Comparison of ENCODE assay signal across 12 cellular contexts in genomic region chr2:131425191-131426021, GRCh38. TPM values are rescaled to one million over a fixed set of nuclear protein-coding genes. Genes with fewer than 3 reads are reported as not detected.
DNase-seq lines count a peak whose midpoint lies in the region; ATAC-seq and TF ChIP-seq lines count a peak whose summit lies in the region.
"Had no signal": no experiment of that assay in that cellular context is flagged by ENCODE, and none has a peak within 500 bp of the region (broad histone marks: within the 10 kb centered on the region; RNA-seq: fewer than 3 reads in every experiment).

No MANE protein-coding gene starts in this region.

- H3K4me1 ChIP-seq in SK-N-SH (ENCODE audit: control insufficient read depth in 1 of 2, insufficient read depth in 2 of 2, low read depth in 1 of 2, low read length in 1 of 2) (no peaks in the 10 kb centered on the region), foreskin keratinocyte (no peaks in the 10 kb centered on the region), BE2C (no peaks in the 10 kb centered on the region)

- H3K27me3 ChIP-seq in SK-N-SH (ENCODE audit: insufficient read depth) (peaks cover 42% of the 10 kb centered on the region), foreskin keratinocyte (peaks cover 79% of the 10 kb centered on the region), BE2C (peaks cover 32% of the 10 kb centered on the region)

- no peaks in the 10 kb centered on the region for H3K9me2 ChIP-seq in SK-N-SH

- H3K27ac ChIP-seq in SK-N-SH (ENCODE audit: low read depth in 2 of 2, low read length in 1 of 2) (no peak overlapping the region), foreskin keratinocyte (no peak overlapping the region)

- H3K4me3 Mint-ChIP-seq in progenitor cell of endocrine pancreas (ENCODE audit: low read depth) = peak overlapping the region; percentile 56

- H3F3A ChIP-seq in SK-N-SH (replicated peaks; ENCODE audit: insufficient read depth) = no peaks in the 10 kb centered on the region

- H3K27ac Mint-ChIP-seq in progenitor cell of endocrine pancreas = no peak overlapping the region

- H3K4me3 ChIP-seq in SK-N-SH (ENCODE audit: low read depth in 2 of 2, low read length in 1 of 2) (peak overlapping the region in 1 of 2 experiments; percentile 35; a peak in 2 of 4 replicates), BE2C (ENCODE audit: low read depth, low read length) (no peak overlapping the region)

- CTCF ChIA-PET in SK-N-SH (lab: Yijun Ruan, JAX) = interaction anchor here (1.7 to 5.3 kb wide), 2 partner anchors 12 to 248 kb away, joined by 5 to 27 read pairs; no protein-coding TSS in a partner anchor

- no peaks in the 10 kb centered on the region for H4K20me1 ChIP-seq in SK-N-SH (ENCODE audit: insufficient read depth)

- peaks cover 79% of the 10 kb centered on the region for H3K27me3 Mint-ChIP-seq in progenitor cell of endocrine pancreas

- peak overlapping the region; percentile 82; the same call in 1 of the 2 replicates for H2AFZ ChIP-seq in SK-N-SH (ENCODE audit: low read depth)

- no peaks in the 10 kb centered on the region for H3K9me3 ChIP-seq in SK-N-SH
- no peaks in the 10 kb centered on the region for H3K9me3 ChIP-seq in BE2C

- POLR2A ChIA-PET in SK-N-SH (lab: Yijun Ruan, JAX) = no interaction called here

- TF ChIP-seq RAD21 in SK-N-SH (IDR thresholded peaks at IDR 0.05; ENCODE audit: low read length) = no peak

- H3K36me3 ChIP-seq in SK-N-SH (replicated peaks in 1 of 2; ENCODE audit: control insufficient read depth in 1 of 2, insufficient read depth in 2 of 2, low read length in 1 of 2) (no peaks in the 10 kb centered on the region), BE2C (no peaks in the 10 kb centered on the region)

- TF ChIP-seq EP300 in SK-N-SH (IDR thresholded peaks at IDR 0.05; ENCODE audit: borderline replicate concordance in 1 of 2, low read depth in 1 of 2, low read length in 1 of 2) = no peak

- no peak overlapping the region for H3K4me2 ChIP-seq in SK-N-SH

- no peaks in the 10 kb centered on the region for H3K4me1 Mint-ChIP-seq in progenitor cell of endocrine pancreas (ENCODE audit: low read depth)

- TF ChIP-seq CTCF in SK-N-SH (IDR thresholded peaks at IDR 0.05) (no peak), foreskin keratinocyte (conservative IDR thresholded peaks at IDR 0.05) (no peak), progenitor cell of endocrine pancreas (IDR thresholded peaks at IDR 0.05; ENCODE audit: unreplicated experiment) (no peak), BE2C (IDR thresholded peaks at IDR 0.05; ENCODE audit: low read depth, low read length) (no peak)

- peaks cover 4% of the 10 kb centered on the region for H3K9me3 Mint-ChIP-seq in progenitor cell of endocrine pancreas (ENCODE audit: low read depth)

- ATAC-seq in foreskin keratinocyte (peak; percentile 46), HG03565 (IDR thresholded peaks at IDR 0.05; ENCODE audit: unreplicated experiment) (no peak), HG02798 (IDR thresholded peaks at IDR 0.05; ENCODE audit: poor library complexity, unreplicated experiment) (no peak)

- DNase-seq in NCI-H2227 (lab: John Stamatoyannopoulos, UW; ENCODE audit: unreplicated experiment) = peak; percentile 22
- DNase-seq in NCI-H2227 treated with DMSO at 0.1 percent for 48 hours (lab: John Stamatoyannopoulos, UW) = no peak
- peak; percentile 69 for DNase-seq in SK-N-SH
- DNase-seq in foreskin keratinocyte = no peak
- DNase-seq in progenitor cell of endocrine pancreas (ENCODE audit: low spot score, unreplicated experiment) = no peak
- no peak for DNase-seq in BE2C
- DNase-seq: activated CD4-positive, alpha-beta T cell treated with anti-CD3 and anti-CD28 coated beads, Interleukin-2, amount 50 U/mL, for 1 hour; cerebellar nuclear complex; hippocampal formation had no signal

- WGBS in SK-N-SH (ENCODE audit: low lambda C conversion rate) = 21% methylated on average over 5 of the region's 66 CpGs

- no peaks in the 10 kb centered on the region for H3K36me3 Mint-ChIP-seq in progenitor cell of endocrine pancreas (ENCODE audit: insufficient read depth)

- H3K79me2 ChIP-seq in SK-N-SH (ENCODE audit: insufficient read depth) = no peaks in the 10 kb centered on the region

- H3K9ac ChIP-seq in SK-N-SH = no peak overlapping the region

TF ChIP-seq in SK-N-SH, 30 proteins besides CTCF, POLR2A, EP300 and RAD21:
- TF ChIP-seq TEAD4 (IDR thresholded peaks at IDR 0.05; ENCODE audit: borderline replicate concordance, insufficient read depth) = no peak
- TF ChIP-seq RCOR1 (IDR thresholded peaks at IDR 0.05; ENCODE audit: low read length) = no peak
- no peak for TF ChIP-seq POLR2AphosphoS5 (IDR thresholded peaks at IDR 0.05; ENCODE audit: low read depth, low read length)
- TF ChIP-seq SMC3 (IDR thresholded peaks at IDR 0.05; ENCODE audit: low read depth, low read length) = no peak
- TF ChIP-seq MXI1 (IDR thresholded peaks at IDR 0.05; ENCODE audit: low read depth, low read length) = no peak
- TF ChIP-seq FOXM1 (IDR thresholded peaks at IDR 0.05; ENCODE audit: low read depth) = no peak
- no peak for TF ChIP-seq GATA2 (CRISPR knock-in tag; IDR thresholded peaks at IDR 0.05)
- no peak for TF ChIP-seq PBX3 (IDR thresholded peaks at IDR 0.05)
- TF ChIP-seq NFIC (IDR thresholded peaks at IDR 0.05; ENCODE audit: borderline replicate concordance) = no peak
- no peak for TF ChIP-seq FOSL2 (IDR thresholded peaks at IDR 0.05; ENCODE audit: borderline replicate concordance, low read depth)
- TF ChIP-seq TAF1 (IDR thresholded peaks at IDR 0.05; ENCODE audit: borderline replicate concordance, low read depth, low read length) = no peak
- no peak for TF ChIP-seq YY1 (IDR thresholded peaks at IDR 0.05; ENCODE audit: low read depth)
- TF ChIP-seq FOXJ3 (CRISPR knock-in tag; IDR thresholded peaks at IDR 0.05) = no peak
- TF ChIP-seq MAX (IDR thresholded peaks at IDR 0.05; ENCODE audit: low read depth) = no peak
- no peak for TF ChIP-seq JUND (IDR thresholded peaks at IDR 0.05)
- TF ChIP-seq ZBTB33 (IDR thresholded peaks at IDR 0.05; ENCODE audit: borderline replicate concordance, low read depth) = no peak
TF ChIP-seq in SK-N-SH: peak in this region for 0.

RNA-seq across cellular contexts. Expression of gene TUBA3D, which starts 50.5 kb away (rescaled TPM):
- polyA plus RNA-seq in SK-N-SH (2012; rRNA removed) (not detected in 2 replicates), foreskin keratinocyte (not detected in 2 replicates)
- not detected in 2 replicates for polyA plus RNA-seq in SK-N-SH (2012; cell fraction: cytosol; rRNA removed)
- polyA plus RNA-seq in SK-N-SH (2012; cell fraction: nucleus; rRNA removed) = not detected in 2 replicates
- total RNA-seq in foreskin keratinocyte (not detected in 2 replicates), progenitor cell of endocrine pancreas (not detected in 2 replicates)
- 0.88 TPM for polyA plus RNA-seq in BE2C (2012; ENCODE audit: insufficient read depth, insufficient read length, low read depth)
- total RNA-seq: posterior vena cava had no signal

Comparison
In these comparisons a context has a peak if more than half of its experiments do, and no peak if none do; other contexts are left out.
1. DNase-seq: peak in NCI-H2227 (single experiment) and SK-N-SH (single experiment); none in NCI-H2227 treated with DMSO at 0.1 percent for 48 hours (single experiment), foreskin keratinocyte (0 of 2), progenitor cell of endocrine pancreas (single experiment) and BE2C (single experiment).